ENCODE assay signal across 25 cellular contexts in genomic region chr5:31982027-31982426, GRCh38.
"Had no signal": no experiment of that assay in that cellular context is flagged by ENCODE, and none has a peak within 500 bp of the region (broad histone marks: within the 10 kb centered on the region; RNA-seq: fewer than 3 reads in every experiment).

No MANE protein-coding gene starts in this region.

- H3K4me3 Mint-ChIP-seq: endodermal cell; naive thymus-derived CD8-positive, alpha-beta T cell; neural progenitor cell; stimulated activated naive B cell treated with anti-CD40 and anti-IgM and Interleukin-4, amounts not matched to agents 10 μg/mL and 1 μg/mL and 100 μg/mL, for 72 hours; stimulated activated naive CD8-positive, alpha-beta T cell treated with anti-CD3 and anti-CD28 coated beads, Interleukin-15, amount 100 ng/mL, for 72 hours had no signal

- H3K4me1 ChIP-seq: colonic mucosa, neural progenitor cell, pancreas, prostate gland, testis had no signal

- DNase-seq: cerebellar nuclear complex; colonic mucosa; effector CD4-positive, alpha-beta T cell; endodermal cell; foreskin melanocyte; head of caudate nucleus; hippocampal formation; left colon; mammary epithelial cell; mucosa of descending colon; naive thymus-derived CD8-positive, alpha-beta T cell; occipital lobe; pancreas; stimulated activated CD4-positive, alpha-beta T cell treated with anti-CD3 and anti-CD28 coated beads, Interleukin-2, amount 100 ng/mL, for 24 hours; stimulated activated CD4-positive, alpha-beta T cell treated with anti-CD3 and anti-CD28 coated beads, Interleukin-4, amount 100 ng/mL, for 4 hours; stimulated activated naive B cell treated with anti-CD40 and anti-IgM and Interleukin-4, amounts not matched to agents 10 μg/mL and 1 μg/mL and 100 μg/mL, for 72 hours; stimulated activated naive CD8-positive, alpha-beta T cell treated with anti-CD3 and anti-CD28 coated beads, Interleukin-15, amount 100 ng/mL, for 72 hours; testis; upper lobe of right lung had no signal

- H3K36me3 ChIP-seq: colonic mucosa, neural progenitor cell, pancreas, prostate gland, upper lobe of right lung had no signal

- H3K4me3 ChIP-seq: colonic mucosa, mucosa of descending colon, neural progenitor cell, pancreas, prostate gland, skin epidermis, testis, tibial nerve, upper lobe of right lung had no signal

- H3K9me3 ChIP-seq: colonic mucosa, mucosa of descending colon, pancreas, prostate gland, testis, tibial nerve, upper lobe of right lung had no signal

- ATAC-seq: left colon; mucosa of descending colon; naive thymus-derived CD8-positive, alpha-beta T cell; pancreas; sciatic nerve; stimulated activated naive B cell treated with anti-CD40 and anti-IgM and Interleukin-4, amounts not matched to agents 10 μg/mL and 1 μg/mL and 100 μg/mL, for 72 hours; stimulated activated naive CD8-positive, alpha-beta T cell treated with anti-CD3 and anti-CD28 coated beads, Interleukin-15, amount 100 ng/mL, for 72 hours; upper lobe of right lung had no signal

- H3K27ac Mint-ChIP-seq: endodermal cell; naive thymus-derived CD8-positive, alpha-beta T cell; neural progenitor cell; stimulated activated naive B cell treated with anti-CD40 and anti-IgM and Interleukin-4, amounts not matched to agents 10 μg/mL and 1 μg/mL and 100 μg/mL, for 72 hours; stimulated activated naive CD8-positive, alpha-beta T cell treated with anti-CD3 and anti-CD28 coated beads, Interleukin-15, amount 100 ng/mL, for 72 hours had no signal

- H3K27me3 ChIP-seq: colonic mucosa, neural progenitor cell, pancreas, testis, tibial nerve, upper lobe of right lung had no signal

- H3K9me3 Mint-ChIP-seq: endodermal cell; naive thymus-derived CD8-positive, alpha-beta T cell; stimulated activated naive CD8-positive, alpha-beta T cell treated with anti-CD3 and anti-CD28 coated beads, Interleukin-15, amount 100 ng/mL, for 72 hours had no signal

- FAIRE-seq: endothelial cell of umbilical vein, pancreas had no signal

- H3K27ac ChIP-seq: colonic mucosa, neural progenitor cell, pancreas, prostate gland, skin epidermis, testis, tibial nerve, upper lobe of right lung had no signal

- H3K36me3 Mint-ChIP-seq: stimulated activated naive B cell treated with anti-CD40 and anti-IgM and Interleukin-4, amounts not matched to agents 10 μg/mL and 1 μg/mL and 100 μg/mL, for 72 hours had no signal

- H3K27me3 Mint-ChIP-seq: stimulated activated naive CD8-positive, alpha-beta T cell treated with anti-CD3 and anti-CD28 coated beads, Interleukin-15, amount 100 ng/mL, for 72 hours had no signal

- H3K4me1 Mint-ChIP-seq: naive thymus-derived CD8-positive, alpha-beta T cell; stimulated activated naive B cell treated with anti-CD40 and anti-IgM and Interleukin-4, amounts not matched to agents 10 μg/mL and 1 μg/mL and 100 μg/mL, for 72 hours; stimulated activated naive CD8-positive, alpha-beta T cell treated with anti-CD3 and anti-CD28 coated beads, Interleukin-15, amount 100 ng/mL, for 72 hours had no signal
